In the genomic region with DNA sequence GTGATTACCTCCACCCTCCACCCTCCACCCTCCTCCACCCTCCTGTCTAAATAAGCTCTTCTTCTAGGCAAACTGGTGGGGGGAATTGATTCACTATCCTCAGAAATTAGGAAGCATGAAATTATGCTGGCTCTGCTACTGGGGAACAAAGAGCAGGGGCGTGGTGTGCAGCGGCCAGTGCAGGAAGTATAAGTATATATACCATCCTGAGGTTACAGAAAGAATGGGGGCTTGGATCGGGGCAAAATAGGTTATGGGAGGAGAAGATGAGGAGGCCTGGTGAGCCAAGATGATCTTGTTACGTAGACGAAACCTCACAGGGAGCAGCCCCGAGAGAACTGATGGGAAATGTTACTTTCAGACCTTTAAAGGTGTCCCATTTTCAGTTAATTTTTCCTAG, we compare ENCODE assay signal across 17 cellular contexts. TPM values are rescaled to one million over a fixed set of nuclear protein-coding genes. Genes with fewer than 3 reads are reported as not detected.
DNase-seq lines count a peak whose midpoint lies in the region; ATAC-seq, FAIRE-seq and TF ChIP-seq lines count a peak whose summit lies in the region.
"Had no signal": no experiment of that assay in that cellular context is flagged by ENCODE, and none has a peak within 500 bp of the region (broad histone marks: within the 10 kb centered on the region; RNA-seq: fewer than 3 reads in every experiment).

No MANE protein-coding gene starts in this region.

- no peak overlapping the region for H3K27ac ChIP-seq in right atrium auricular region
- H3K27ac ChIP-seq in SU-DHL-6 (ENCODE audit: low read depth, low read length), result peak overlapping the region; percentile 97
- H3K27ac ChIP-seq in keratinocyte (ENCODE audit: control insufficient read depth, insufficient read depth, low read length), result peak overlapping the region; percentile 83
- peak overlapping the region; percentile 22 to 93 (median 58) for H3K27ac ChIP-seq in transverse colon
- H3K27ac ChIP-seq: upper lobe of left lung had no signal

- H3K9ac ChIP-seq in SU-DHL-6 (ENCODE audit: low read length) (peak overlapping the region; percentile 62), keratinocyte (ENCODE audit: control insufficient read depth, extremely low read depth, insufficient read depth, low read length) (peak overlapping the region; percentile 34)

- no peak for TF ChIP-seq POLR2A in transverse colon (IDR thresholded peaks at IDR 0.05)

- H4K20me1 ChIP-seq in SU-DHL-6 (ENCODE audit: low read depth, low read length), result no peaks in the 10 kb centered on the region
- H4K20me1 ChIP-seq in keratinocyte (ENCODE audit: control insufficient read depth, extremely low read depth, insufficient read depth, low read length), result no peaks in the 10 kb centered on the region

- no peaks in the 10 kb centered on the region for H3K36me3 ChIP-seq in right atrium auricular region
- H3K36me3 ChIP-seq in SU-DHL-6 (ENCODE audit: low read length), result peaks cover 5% of the 10 kb centered on the region; the same call in 1 of the 2 replicates
- H3K36me3 ChIP-seq in keratinocyte (ENCODE audit: control insufficient read depth in 2 of 2, extremely low read depth in 1 of 2, insufficient read depth in 2 of 2, low read length in 2 of 2), result no peaks in the 10 kb centered on the region
- H3K36me3 ChIP-seq in transverse colon, result no peaks in the 10 kb centered on the region
- H3K36me3 ChIP-seq: upper lobe of left lung had no signal

- TF ChIP-seq EP300 in transverse colon (IDR thresholded peaks at IDR 0.05; ENCODE audit: low read depth), result no peak

- H3K4me3 ChIP-seq in right atrium auricular region (no peak overlapping the region), SU-DHL-6 (ENCODE audit: insufficient read depth, low read length, poor library complexity, severe bottlenecking) (no peak overlapping the region), keratinocyte (ENCODE audit: control insufficient read depth in 2 of 3, extremely low read depth in 1 of 3, insufficient read depth in 2 of 3, low read depth in 1 of 3, low read length in 3 of 3) (no peak overlapping the region), transverse colon (no peak overlapping the region)
- H3K4me3 ChIP-seq: K562, upper lobe of left lung had no signal

- dilution Hi-C loops in keratinocyte (cut with MboI; ENCODE audit: extremely low pct_ligation_motif_present, low sequenced_read_pairs), result no loop called here

- 64 to 74% methylated on average over 3 to 6 of the region's 6 CpGs for WGBS in transverse colon (ENCODE audit: low coverage in 1 of 2), 2 donors

- no peaks in the 10 kb centered on the region for H3K9me2 ChIP-seq in SU-DHL-6 (replicated peaks; ENCODE audit: insufficient read depth, low read length)

- no peaks in the 10 kb centered on the region for H3K9me1 ChIP-seq in keratinocyte (ENCODE audit: control insufficient read depth, extremely low read depth, insufficient read depth, low read length)

- intact Hi-C loops in left cardiac atrium (cut with DNase I) (no loop called here), transverse colon (cut with DNase I; ENCODE audit: low total_unique reads) (no loop called here), head of caudate nucleus (cut with DNase I) (no loop called here)

- in situ Hi-C loops in transverse colon (cut with MboI; ENCODE audit: low pct_ligation_motif_present in 1 of 4, low pct_unique_long_range_greater_than_20kb in 1 of 4, low sequenced_read_pairs in 3 of 4), result no loop called here

- DNase-seq in right atrium auricular region (ENCODE audit: low spot score), result peak; percentile 18
- DNase-seq in left cardiac atrium, result no peak
- DNase-seq in keratinocyte (ENCODE audit: low read depth, low spot score), result no peak
- DNase-seq in transverse colon, result no peak
- no peak for DNase-seq in OCI-M1 (lab: John Stamatoyannopoulos, UW)
- no peak for DNase-seq in head of caudate nucleus
- DNase-seq: activated T-cell treated with anti-CD3 and anti-CD28 coated beads for 4 hours, amygdala, DMS153, H9, NCI-H2029, posterior cingulate gyrus, SW 1271, upper lobe of left lung had no signal

- no peaks in the 10 kb centered on the region for H3K9me3 ChIP-seq in right atrium auricular region
- H3K9me3 ChIP-seq in SU-DHL-6 (ENCODE audit: insufficient read depth, low read length), result 0 out of 2 replicates have a peak, but pooled peaks cover 7% of the 10 kb centered on the region
- H3K9me3 ChIP-seq in keratinocyte (ENCODE audit: control insufficient read depth, low read depth, low read length), result no peaks in the 10 kb centered on the region
- H3K9me3 ChIP-seq in transverse colon, result no peaks in the 10 kb centered on the region
- H3K9me3 ChIP-seq: upper lobe of left lung had no signal

- no peak for TF ChIP-seq CTCF in right atrium auricular region (IDR thresholded peaks at IDR 0.05)
- TF ChIP-seq CTCF in SU-DHL-6 (IDR thresholded peaks at IDR 0.05; ENCODE audit: insufficient read depth, low read length, poor library complexity, severe bottlenecking), result no peak
- no peak for TF ChIP-seq CTCF in keratinocyte (optimal IDR thresholded peaks at IDR 0.05 in 1 of 3, IDR thresholded peaks at IDR 0.05 in 1 of 3, conservative IDR thresholded peaks at IDR 0.05 in 1 of 3; ENCODE audit: extremely low read depth in 1 of 3, insufficient read depth in 2 of 3, low read length in 3 of 3)
- TF ChIP-seq CTCF in transverse colon (IDR thresholded peaks at IDR 0.05), result no peak

- H3K4me2 ChIP-seq in SU-DHL-6 (ENCODE audit: low read depth, low read length, poor library complexity, severe bottlenecking) (peak overlapping the region; percentile 52), keratinocyte (ENCODE audit: control insufficient read depth, extremely low read depth, insufficient read depth, low read depth, low read length) (peak overlapping the region; percentile 64)

- no peak for FAIRE-seq in keratinocyte (lab: Jason Lieb, UNC)
- FAIRE-seq: K562 had no signal

- H3K27me3 ChIP-seq in right atrium auricular region, result no peaks in the 10 kb centered on the region
- H3K27me3 ChIP-seq in SU-DHL-6 (ENCODE audit: low read length), result no peaks in the 10 kb centered on the region
- H3K27me3 ChIP-seq in keratinocyte (ENCODE audit: control insufficient read depth, extremely low read depth, insufficient read depth, low read length), result no peaks in the 10 kb centered on the region
- no peaks in the 10 kb centered on the region for H3K27me3 ChIP-seq in transverse colon
- H3K27me3 ChIP-seq: upper lobe of left lung had no signal

- peaks cover 82% of the 10 kb centered on the region for H3F3A ChIP-seq in SU-DHL-6 (ENCODE audit: insufficient read depth)

- no peak for ATAC-seq in left cardiac atrium
- no peak for ATAC-seq in GM18909 (IDR thresholded peaks at IDR 0.05; ENCODE audit: poor library complexity, unreplicated experiment)
- ATAC-seq: K562 had no signal

- H3K79me2 ChIP-seq in SU-DHL-6 (ENCODE audit: insufficient read depth, low read length) (peaks cover 23% of the 10 kb centered on the region), keratinocyte (ENCODE audit: control insufficient read depth, insufficient read depth, low read length) (no peaks in the 10 kb centered on the region)

- H3K4me1 ChIP-seq in right atrium auricular region, result peaks cover 0 to 23% of the 10 kb centered on the region in 2 donors
- peaks cover 77% of the 10 kb centered on the region for H3K4me1 ChIP-seq in keratinocyte (ENCODE audit: control insufficient read depth, extremely low read depth, insufficient read depth, low read length)
- H3K4me1 ChIP-seq in transverse colon, result peaks cover 40 to 63% (median 48%) of the 10 kb centered on the region in 4 donors

- H2AFZ ChIP-seq in SU-DHL-6 (ENCODE audit: low read depth, low read length, severe bottlenecking) (no peak overlapping the region), keratinocyte (ENCODE audit: control insufficient read depth, low read length) (no peak overlapping the region)

RNA-seq across cellular contexts. Expression of gene SYPL1, which starts 49.1 kb away (rescaled TPM):
- 10 to 100 TPM; 68.5 to 89.1 TPM for total RNA-seq in right atrium auricular region
- 10 to 100 TPM; 71.9 to 87.1 TPM for total RNA-seq in left cardiac atrium
- 152 to 254 TPM (median 169 TPM) in 3 replicates for polyA plus RNA-seq in keratinocyte
- polyA plus RNA-seq in keratinocyte (2011; ENCODE audit: low read depth), result 23.2 TPM
- polyA plus RNA-seq in keratinocyte (2011; cell fraction: cytosol; rRNA removed), result 84.0 and 178 TPM in 2 replicates
- polyA plus RNA-seq in keratinocyte (2011; cell fraction: nucleus; rRNA removed), result 192 and 248 TPM in 2 replicates
- 104 and 146 TPM in 2 replicates for polyA plus RNA-seq in keratinocyte (2012; ENCODE audit: low replicate concordance)
- 60.7 to 198 TPM (median 188 TPM) in 3 replicates for polyA minus RNA-seq in keratinocyte
- 101 TPM for polyA minus RNA-seq in keratinocyte (2011; cell fraction: cytosol; rRNA and poly(A)+ RNA removed)
- polyA minus RNA-seq in keratinocyte (2011; cell fraction: nucleus; rRNA and poly(A)+ RNA removed), result 91.1 and 162 TPM in 2 replicates
- 10 to 100 TPM; 36.7 to 81.8 (median 59.5) TPM for total RNA-seq in transverse colon

Comparison
In these comparisons a context has a peak if more than half of its experiments do, and no peak if none do; other contexts are left out.
1. H3K27ac ChIP-seq: peak in SU-DHL-6 (single experiment), keratinocyte (single experiment) and transverse colon (4 of 4); none in right atrium auricular region (0 of 2).